ENCODE assay signal across 12 cellular contexts in the genomic region with DNA sequence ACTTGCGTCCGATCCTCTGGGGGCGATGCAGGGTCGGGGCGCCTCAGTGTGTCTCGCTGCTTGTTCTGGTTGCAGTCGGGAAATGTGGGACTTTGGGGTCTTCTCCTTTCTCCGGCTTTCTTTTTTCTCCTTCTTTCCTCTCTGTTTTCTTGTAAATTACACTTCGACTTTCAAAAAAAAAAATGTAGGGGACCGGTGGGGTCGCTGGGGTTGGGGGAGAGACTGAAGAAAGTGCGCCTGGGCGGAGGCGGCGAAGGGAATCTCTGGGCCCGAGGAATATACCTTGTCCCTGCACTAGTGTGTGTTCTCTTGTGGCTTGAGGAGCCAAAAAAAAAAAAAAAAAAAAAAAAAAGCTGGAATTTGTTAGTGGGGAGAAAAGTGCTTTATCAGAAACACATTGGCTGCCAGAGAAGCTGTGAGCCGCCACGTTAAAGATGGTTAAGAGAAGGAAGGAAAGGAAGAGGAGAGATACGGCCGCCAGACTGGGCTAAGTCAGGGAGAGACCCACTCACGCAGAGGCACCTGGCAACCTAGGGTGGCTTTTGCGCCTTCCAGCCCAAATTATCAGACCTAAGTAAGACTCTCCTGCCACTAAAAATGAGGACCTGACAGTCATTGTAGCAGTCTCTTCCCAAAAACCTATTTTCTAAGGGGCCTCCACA. TPM values are rescaled to one million over a fixed set of nuclear protein-coding genes. Genes with fewer than 3 reads are reported as not detected.
A peak's percentile ranks its signal among the peaks of the same experiment; 100 is the strongest.
DNase-seq lines count a peak whose midpoint lies in the region; ATAC-seq, FAIRE-seq and TF ChIP-seq lines count a peak whose summit lies in the region.
"Had no signal": no experiment of that assay in that cellular context is flagged by ENCODE, and none has a peak within 500 bp of the region (broad histone marks: within the 10 kb centered on the region; RNA-seq: fewer than 3 reads in every experiment).

No MANE protein-coding gene starts in this region.

- CTCF ChIA-PET in GM12878 (lab: Yijun Ruan, JAX), result interaction anchor here (2.9 kb wide), 1 partner anchor 72 kb away, joined by 11 read pairs; no protein-coding TSS in a partner anchor

- no TSS peak for BruUV-seq in GM12878 (replicated peaks; lab: Mats Ljungman, UMichigan)

- no peak for TF ChIP-seq EP300 in GM12878 (IDR thresholded peaks at IDR 0.05; ENCODE audit: borderline replicate concordance in 1 of 2, control insufficient read depth in 1 of 2, low read depth in 2 of 2, low read length in 2 of 2)

- SMC1A ChIA-PET in GM12878 (lab: Charles Lee; ENCODE audit: uncharacterized antibody, unreplicated experiment), result interaction anchor here (0.7 to 1.8 kb wide), 2 partner anchors 51 to 85 kb away, joined by 3 to 6 read pairs; no protein-coding TSS in a partner anchor

- no peaks in the 10 kb centered on the region for H3K36me3 Mint-ChIP-seq in type B pancreatic cell

- peaks cover 6 to 66% (median 49%) of the 10 kb centered on the region in 9 donors for H3K27me3 ChIP-seq in heart left ventricle
- peaks cover 12 to 28% of the 10 kb centered on the region in 2 experiments for H3K27me3 ChIP-seq in GM12878 (replicated peaks in 1 of 2; ENCODE audit: control insufficient read depth in 2 of 2, insufficient read depth in 2 of 2, low read length in 1 of 2)
- peaks cover 45% of the 10 kb centered on the region for H3K27me3 ChIP-seq in lower lobe of right lung (ENCODE audit: low read depth)
- peaks cover 9 to 22% of the 10 kb centered on the region in 2 donors for H3K27me3 ChIP-seq in small intestine (ENCODE audit: control insufficient read depth in 2 of 2, insufficient read depth in 2 of 2, low read length in 2 of 2)

- TF ChIP-seq RAD21 in GM12878 (IDR thresholded peaks at IDR 0.05; ENCODE audit: insufficient read depth, low read depth, low read length), result no peak

- POLR2A ChIA-PET in GM12878 (lab: Charles Lee), result no interaction called here

- no peaks in the 10 kb centered on the region for H3K9me3 ChIP-seq in heart left ventricle
- H3K9me3 ChIP-seq in GM12878 (replicated peaks; ENCODE audit: control insufficient read depth, insufficient read depth, low read length), result no peaks in the 10 kb centered on the region
- H3K9me3 ChIP-seq in lower lobe of right lung, result no peaks in the 10 kb centered on the region
- no peaks in the 10 kb centered on the region for H3K9me3 ChIP-seq in small intestine (ENCODE audit: control insufficient read depth, low read depth)
- H3K9me3 ChIP-seq: right atrium auricular region had no signal

- H3K4me1 ChIP-seq in heart left ventricle (peaks cover 5 to 53% (median 31%) of the 10 kb centered on the region in 12 donors), GM12878 (ENCODE audit: control insufficient read depth, insufficient read depth, low read length) (peaks cover 15% of the 10 kb centered on the region), lower lobe of right lung (peaks cover 40% of the 10 kb centered on the region), small intestine (ENCODE audit: control insufficient read depth in 2 of 2, insufficient read depth in 1 of 2, low read depth in 1 of 2, low read length in 1 of 2) (peaks cover 0 to 2% of the 10 kb centered on the region in 2 donors)

- H3K9ac ChIP-seq in GM12878 (ENCODE audit: control insufficient read depth, insufficient read depth, low read length), result no peak overlapping the region

- H3K27ac Mint-ChIP-seq in type B pancreatic cell, result no peak overlapping the region

- peak overlapping the region; percentile 77; the same call in 1 of the 2 replicates for H3K4me2 ChIP-seq in GM12878 (ENCODE audit: control insufficient read depth, insufficient read depth)

- in situ Hi-C loops in GM12878 (cut with MboI), result no loop called here
- in situ Hi-C loops in ACHN (cut with HindIII; ENCODE audit: low pct_ligation_motif_present, low pct_unique_long_range_greater_than_20kb, low sequenced_read_pairs), result no loop called here

- H3K9me3 Mint-ChIP-seq in type B pancreatic cell, result peaks cover 9% of the 10 kb centered on the region

- H3K4me3 Mint-ChIP-seq in type B pancreatic cell, result peak overlapping the region; percentile 66

- peaks cover 38% of the 10 kb centered on the region for H3K4me1 Mint-ChIP-seq in type B pancreatic cell (ENCODE audit: unreplicated experiment)

- RAD21 ChIA-PET in GM12878 (lab: Charles Lee; ENCODE audit: unreplicated experiment), result interaction anchor here (1.0 kb wide), 1 partner anchor 14 kb away, joined by 4 read pairs; no protein-coding TSS in a partner anchor

- ATAC-seq in Right ventricle myocardium inferior, result no peak
- no peak for ATAC-seq in heart left ventricle
- ATAC-seq in GM12878, result peak; percentile 32
- ATAC-seq in lower lobe of right lung, result no peak
- ATAC-seq in HG03025 (IDR thresholded peaks at IDR 0.05; ENCODE audit: low FRiP score, unreplicated experiment), result no peak

- H4K20me1 ChIP-seq in GM12878 (ENCODE audit: control insufficient read depth, insufficient read depth), result no peaks in the 10 kb centered on the region

- TF ChIP-seq POLR2A in heart left ventricle (IDR thresholded peaks at IDR 0.05) (no peak), GM12878 (IDR thresholded peaks at IDR 0.05; ENCODE audit: low read depth, low read length) (no peak)

- H2AFZ ChIP-seq in GM12878 (ENCODE audit: control insufficient read depth, low read depth, low read length), result no peak overlapping the region

- H3K27me3 Mint-ChIP-seq in type B pancreatic cell, result peaks cover 95% of the 10 kb centered on the region

- H3K36me3 ChIP-seq in heart left ventricle (no peaks in the 10 kb centered on the region), GM12878 (ENCODE audit: control insufficient read depth in 2 of 2, insufficient read depth in 2 of 2, low read length in 1 of 2) (no peaks in the 10 kb centered on the region), lower lobe of right lung (no peaks in the 10 kb centered on the region), small intestine (ENCODE audit: control insufficient read depth in 2 of 2, insufficient read depth in 2 of 2, low read length in 2 of 2) (no peaks in the 10 kb centered on the region)
- H3K36me3 ChIP-seq: right atrium auricular region had no signal

- DNase-seq in Right ventricle myocardium inferior (ENCODE audit: missing footprints) (peak; percentile 63), heart left ventricle (no peak), GM12878 (ENCODE audit: low read depth, low spot score) (no peak), lower lobe of right lung (no peak), type B pancreatic cell (ENCODE audit: extremely low spot score, unreplicated experiment) (no peak), ACHN (no peak), small intestine (no peak)
- DNase-seq: activated gamma-delta T cell, left cardiac atrium had no signal

- no peak for TF ChIP-seq CTCF in heart left ventricle (IDR thresholded peaks at IDR 0.05)
- TF ChIP-seq CTCF in GM12878 (IDR thresholded peaks at IDR 0.05 in 2 of 3, conservative IDR thresholded peaks at IDR 0.05 in 1 of 3; ENCODE audit: control insufficient read depth in 2 of 3, extremely low read depth in 1 of 3, insufficient read depth in 1 of 3, low read depth in 3 of 3, low read length in 3 of 3), result no peak
- TF ChIP-seq CTCF in lower lobe of right lung (IDR thresholded peaks at IDR 0.05), result no peak
- no peak for TF ChIP-seq CTCF in type B pancreatic cell (conservative IDR thresholded peaks at IDR 0.05)

- H3K4me3 ChIP-seq in heart left ventricle, result peak overlapping the region in 6 of 12 donors; percentile 3 to 60 (median 16)
- peak overlapping the region; percentile 29; the same call in 1 of the 2 replicates for H3K4me3 ChIP-seq in GM12878
- peak overlapping the region; percentile 31 for H3K4me3 ChIP-seq in lower lobe of right lung
- H3K4me3 ChIP-seq in small intestine (ENCODE audit: low read depth in 1 of 2, low read length in 2 of 2), result no peak overlapping the region
- H3K4me3 ChIP-seq: right atrium auricular region had no signal

- peak; percentile 31 for FAIRE-seq in GM12878 (lab: Jason Lieb, UNC)
- no peak for FAIRE-seq in small intestine (lab: Jason Lieb, UNC)
- FAIRE-seq: endometrium had no signal

- WGBS in heart left ventricle, 4 donors, result 27 to 44% (median 34%) methylated on average over 22 of the region's 22 CpGs
- 24% methylated on average over 22 of the region's 22 CpGs for WGBS in GM12878 (ENCODE audit: insufficient coverage, insufficient replicate concordance, low lambda C conversion rate, missing lambda C conversion rate)
- 18 to 20% (median 19%) methylated on average over 22 of the region's 22 CpGs for WGBS in small intestine, 3 donors

- intact Hi-C loops in Right ventricle myocardium inferior (cut with DNase I), result no loop called here
- intact Hi-C loops in heart left ventricle (cut with DNase I), result loop anchor here in 1 of 10 donors (5.0 kb wide), 1 partner anchor 53 kb away; no protein-coding TSS in a partner anchor
- intact Hi-C loops in GM12878 (cut with micrococcal nuclease; ENCODE audit: unreplicated experiment), result no loop called here
- intact Hi-C loops in lower lobe of right lung (cut with DNase I), result no loop called here

- H3K27ac ChIP-seq in heart left ventricle (no peak overlapping the region), GM12878 (ENCODE audit: control insufficient read depth, insufficient read depth) (no peak overlapping the region), lower lobe of right lung (no peak overlapping the region), small intestine (ENCODE audit: low read depth in 1 of 2, low read length in 1 of 2) (no peak overlapping the region)
- H3K27ac ChIP-seq: right atrium auricular region had no signal

- no peaks in the 10 kb centered on the region for H3K79me2 ChIP-seq in GM12878 (ENCODE audit: control insufficient read depth, insufficient read depth, low read length)

RNA-seq across cellular contexts. Expression of gene FLI1, which starts 8.4 kb away (rescaled TPM):
- total RNA-seq in Right ventricle myocardium inferior, result 18.3 TPM
- total RNA-seq in heart left ventricle, result 10 to 100 TPM in 8 of 9 donors, 1 to 10 TPM in 1; 9.7 to 41.4 (median 19.4) TPM
- polyA plus RNA-seq in heart left ventricle, result 10 to 100 TPM in 1 of 2 donors, 1 to 10 TPM in 1; 6.7 to 12.4 TPM
- 26.5 and 33.7 TPM in 2 replicates for total RNA-seq in GM12878 (2013; cell fraction: nucleolus; rRNA removed)
- total RNA-seq in GM12878 (2014; rRNA removed), result 37.7 and 38.5 TPM in 2 replicates
- total RNA-seq in GM12878 (2014; rRNA removed; fragmentation: Illumina TruSeq; extraction: Trizol), result 35.7 and 37.6 TPM in 2 replicates
- 50.6 and 53.3 TPM in 2 replicates for total RNA-seq in GM12878 (2021)
- polyA plus RNA-seq in GM12878 (2011; ENCODE audit: low read depth), result 8.6 TPM
- polyA plus RNA-seq in GM12878 (2011; rRNA removed), result 24.7 and 38.0 TPM in 2 replicates
- 21.8 and 39.8 TPM in 2 replicates for polyA plus RNA-seq in GM12878 (2011; cell fraction: cytosol; rRNA removed)
- 20.0 and 24.1 TPM in 2 replicates for polyA plus RNA-seq in GM12878 (2011; cell fraction: nucleus; rRNA removed)
- polyA plus RNA-seq in GM12878 (2012), result 28.8 and 36.2 TPM in 2 replicates
- polyA plus RNA-seq in GM12878 (2014; fragmentation: Illumina TruSeq; extraction: Trizol), result 37.9 and 46.3 TPM in 2 replicates
- polyA plus RNA-seq in GM12878 (2014; fragmentation: Nextera tagmentation; extraction: Ambion mirVana), result 10 to 100 TPM; 12.5 to 15.8 TPM
- polyA plus RNA-seq in GM12878 (2014; rRNA removed), result 58.8 and 61.9 TPM in 2 replicates
- polyA plus RNA-seq in GM12878 (2016; fragmentation: Nextera tagmentation; extraction: Ambion mirVana), result 10 to 100 TPM; 39.1 to 44.8 TPM
- 65.9 and 70.0 TPM in 2 replicates for polyA minus RNA-seq in GM12878 (2011; rRNA and poly(A)+ RNA removed)
- polyA minus RNA-seq in GM12878 (2011; cell fraction: cytosol; rRNA and poly(A)+ RNA removed), result 19.4 and 27.8 TPM in 2 replicates
- 12.7 and 34.6 TPM in 2 replicates for polyA minus RNA-seq in GM12878 (2011; cell fraction: nucleus; rRNA and poly(A)+ RNA removed)
- 64.2 TPM for total RNA-seq in lower lobe of right lung
- total RNA-seq in type B pancreatic cell (ENCODE audit: low replicate concordance), result 2.4 and 20.2 TPM in 2 replicates
- 1 to 10 TPM; 2.5 to 8.3 (median 4.9) TPM for polyA plus RNA-seq in small intestine

Comparison
In these comparisons a context has a peak if more than half of its experiments do, and no peak if none do; other contexts are left out.
1. H3K4me3 ChIP-seq: peak in GM12878 (single experiment) and lower lobe of right lung (single experiment); none in small intestine (0 of 2).